In the genomic region with DNA sequence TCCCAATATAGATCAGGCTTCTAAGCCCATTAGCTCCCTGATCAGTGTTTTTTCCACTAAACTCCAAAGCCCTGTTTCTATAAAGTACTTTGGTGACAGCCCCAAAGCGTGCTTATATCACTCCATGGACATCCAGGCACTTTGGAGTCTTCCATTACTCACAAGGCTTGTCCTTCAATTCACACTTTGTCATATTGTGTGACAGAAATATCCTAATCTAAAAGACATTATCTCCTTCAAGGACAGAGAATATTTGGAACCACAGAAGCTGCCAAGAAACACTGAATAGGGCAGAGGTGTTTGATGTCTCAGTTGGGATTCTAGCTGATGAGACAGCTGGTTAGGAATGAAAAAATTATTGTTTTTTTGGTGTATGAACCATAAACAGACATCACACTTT, we compare ENCODE assay signal across 31 cellular contexts. TPM values are rescaled to one million over a fixed set of nuclear protein-coding genes. Genes with fewer than 3 reads are reported as not detected.
"Had no signal": no experiment of that assay in that cellular context is flagged by ENCODE, and none has a peak within 500 bp of the region (broad histone marks: within the 10 kb centered on the region; RNA-seq: fewer than 3 reads in every experiment).

No MANE protein-coding gene starts in this region.

- H3K27ac ChIP-seq: neural progenitor cell, ovary, parathyroid adenoma, psoas muscle, skin epidermis, spleen, suprapubic skin, testis, tibial artery, transverse colon, upper lobe of right lung, uterus had no signal

- H3K9me3 ChIP-seq: ovary, suprapubic skin, testis, tibial artery, transverse colon, upper lobe of right lung, uterus had no signal

- H3K36me3 ChIP-seq: neural progenitor cell, ovary, spleen, suprapubic skin, tibial artery, transverse colon, upper lobe of right lung, uterus had no signal

- DNase-seq: naive thymus-derived CD4-positive, alpha-beta T cell; natural killer cell; occipital lobe; ovary; posterior cingulate gyrus; psoas muscle; spleen; stimulated activated CD4-positive, alpha-beta T cell treated with anti-CD3 and anti-CD28 coated beads, Interleukin-12 subunit alpha, Interleukin-12 subunit beta, amount 100 ng/mL, for 4 hours; stimulated activated CD4-positive, alpha-beta T cell treated with anti-CD3 and anti-CD28 coated beads, Interleukin-1b, Interleukin-23, amount 100 ng/mL, for 48 hours; stimulated activated CD4-positive, alpha-beta T cell treated with anti-CD3 and anti-CD28 coated beads, Interleukin-4, amount 100 ng/mL, for 1 hour; stimulated activated CD4-positive, alpha-beta T cell treated with anti-CD3 and anti-CD28 coated beads, Interleukin-4, amount 100 ng/mL, for 4 hours; stimulated activated CD8-positive, alpha-beta memory T cell treated with anti-CD3 and anti-CD28 coated beads, Interleukin-4, amount 100 ng/mL, for 48 hours; stimulated activated naive CD4-positive, alpha-beta T cell; stimulated activated naive CD8-positive, alpha-beta T cell treated with anti-CD3 and anti-CD28 coated beads, Interleukin-15, amount 100 ng/mL, for 72 hours; stimulated activated naive CD8-positive, alpha-beta T cell treated with anti-CD3 and anti-CD28 coated beads, Interleukin-15, Interleukin-2, amounts not matched to agents 100 U/mL and 50 U/mL, for 24 hours; substantia nigra; testis; tibial artery; transverse colon; upper lobe of right lung; uterus had no signal

- H3K4me3 ChIP-seq: neural progenitor cell, ovary, psoas muscle, skin epidermis, smooth muscle cell, spleen, suprapubic skin, testis, tibial artery, transverse colon, upper lobe of right lung, uterus had no signal

- ATAC-seq: naive thymus-derived CD4-positive, alpha-beta T cell; natural killer cell; psoas muscle; sciatic nerve; stimulated activated memory B cell treated with anti-CD40 and anti-IgM and Interleukin-4, amounts not matched to agents 10 μg/mL and 1 μg/mL and 100 μg/mL, for 72 hours; stimulated activated naive CD8-positive, alpha-beta T cell treated with anti-CD3 and anti-CD28 coated beads, Interleukin-15, amount 100 ng/mL, for 72 hours; stimulated activated naive CD8-positive, alpha-beta T cell treated with anti-CD3 and anti-CD28 coated beads, Interleukin-15, Interleukin-2, amounts not matched to agents 100 U/mL and 50 U/mL, for 24 hours; upper lobe of right lung had no signal

- H3K27me3 ChIP-seq: neural progenitor cell, ovary, spleen, suprapubic skin, testis, tibial artery, transverse colon, upper lobe of right lung, uterus had no signal

- H3K4me1 ChIP-seq: neural progenitor cell, parathyroid adenoma, psoas muscle, spleen, suprapubic skin, testis, tibial artery, transverse colon, upper lobe of right lung, uterus had no signal

RNA-seq across cellular contexts. Expression of a gene that starts 18.4 kb away (rescaled TPM):
- total RNA-seq: naive thymus-derived CD4-positive, alpha-beta T cell; natural killer cell; osteoblast; progenitor cell of endocrine pancreas; sciatic nerve; spleen; upper lobe of right lung; urinary bladder had no signal
- polyA plus RNA-seq: naive thymus-derived CD4-positive, alpha-beta T cell; ovary; spleen had no signal
